8 cellular contexts compared by ENCODE assay signal in genomic region chr22:17742528-17742902, GRCh38. TPM values are rescaled to one million over a fixed set of nuclear protein-coding genes. Genes with fewer than 3 reads are reported as not detected.
A peak's percentile ranks its signal among the peaks of the same experiment; 100 is the strongest.
DNase-seq lines count a peak whose midpoint lies in the region; ATAC-seq and TF ChIP-seq lines count a peak whose summit lies in the region.

No MANE protein-coding gene starts in this region.

- H3K4me3 ChIP-seq in A673 (ENCODE audit: low read depth, low read length, poor library complexity, severe bottlenecking) = no peak overlapping the region
- H3K4me3 ChIP-seq in NB4 (ENCODE audit: low read depth, low read length) = no peak overlapping the region
- H3K4me3 ChIP-seq in ascending aorta = no peak overlapping the region

- peak; percentile 74 for TF ChIP-seq CTCF in A673 (conservative IDR thresholded peaks at IDR 0.05; ENCODE audit: low read depth, low read length)
- peak; percentile 78 for TF ChIP-seq CTCF in NB4 (IDR thresholded peaks at IDR 0.05; ENCODE audit: low read depth, low read length)
- TF ChIP-seq CTCF in ascending aorta (IDR thresholded peaks at IDR 0.05) = peak; percentile 31 to 69 (median 68)

- H3K27me3 ChIP-seq in A673 (replicated peaks; ENCODE audit: insufficient read depth, low read depth, low read length, poor library complexity) = no peaks in the 10 kb centered on the region
- no peaks in the 10 kb centered on the region for H3K27me3 ChIP-seq in ascending aorta

- peak; percentile 75 for DNase-seq in A673 (ENCODE audit: low spot score)
- peak; percentile 70 for DNase-seq in NB4 (ENCODE audit: low read depth)
- peak in 4 of 5 experiments; percentile 35 to 65 (median 56) for DNase-seq in T-helper 2 cell
- DNase-seq in ascending aorta (ENCODE audit: low spot score in 2 of 2) = no peak
- DNase-seq in hippocampal formation (lab: John Stamatoyannopoulos, UW) = peak; percentile 32
- DNase-seq in stimulated activated CD4-positive, alpha-beta T cell treated with anti-CD3 and anti-CD28 coated beads, Interleukin-12 subunit alpha, Interleukin-12 subunit beta, amount 100 ng/mL, for 24 hours (ENCODE audit: low read depth in 2 of 2) = peak; percentile 46 to 64

- BruUV-seq in A673 (replicated peaks; lab: Mats Ljungman, UMichigan) = no TSS peak

- CTCF ChIA-PET in A673 (lab: Charles Lee) = interaction anchor here (0.6 to 1.6 kb wide), 7 partner anchors 8 to 335 kb away, joined by 3 to 10 read pairs (median 4); partner anchors contain the start of gene PEX26

- POLR2A ChIA-PET in A673 (lab: Charles Lee; ENCODE audit: low non-redundant PET) = no interaction called here

- ATAC-seq in GM18511 (IDR thresholded peaks at IDR 0.05; ENCODE audit: unreplicated experiment) = peak; percentile 73
- no peak for ATAC-seq in GM18519 (IDR thresholded peaks at IDR 0.05; ENCODE audit: low FRiP score, unreplicated experiment)

- TF ChIP-seq POLR2A in NB4 (IDR thresholded peaks at IDR 0.05; ENCODE audit: extremely low read depth, insufficient read length) = no peak

- H3K27ac ChIP-seq in A673 (ENCODE audit: low read depth, low read length, poor library complexity, severe bottlenecking) = no peak overlapping the region
- H3K27ac ChIP-seq in ascending aorta = no peak overlapping the region

- no peaks in the 10 kb centered on the region for H3K36me3 ChIP-seq in A673 (ENCODE audit: insufficient read depth, low read length, poor library complexity, severe bottlenecking)
- no peaks in the 10 kb centered on the region for H3K36me3 ChIP-seq in ascending aorta

- H3K4me1 ChIP-seq in A673 (ENCODE audit: insufficient read depth, low read length, poor library complexity, severe bottlenecking) (no peaks in the 10 kb centered on the region), ascending aorta (no peaks in the 10 kb centered on the region)

- H3K9me3 ChIP-seq in A673 (ENCODE audit: low read depth, low read length, poor library complexity, severe bottlenecking) (no peaks in the 10 kb centered on the region), ascending aorta (no peaks in the 10 kb centered on the region)

- intact Hi-C loops in A673 (cut with micrococcal nuclease; ENCODE audit: unreplicated experiment) = loop anchor here (2.0 kb wide), 1 partner anchor 334 kb away; the partner anchor contains the start of gene PEX26
- intact Hi-C loops in ascending aorta (cut with DNase I) = no loop called here

RNA-seq across cellular contexts. Expression of gene BID, which starts 31.8 kb away (rescaled TPM):
- total RNA-seq in A673 (2021) = 72.8 and 74.6 TPM in 2 replicates
- 37.5 TPM for total RNA-seq in ascending aorta

Comparison
In these comparisons a context has a peak if more than half of its experiments do, and no peak if none do; other contexts are left out.
1. DNase-seq: peak in A673 (single experiment), NB4 (single experiment), T-helper 2 cell (4 of 5), hippocampal formation (2 of 2) and stimulated activated CD4-positive, alpha-beta T cell treated with anti-CD3 and anti-CD28 coated beads, Interleukin-12 subunit alpha, Interleukin-12 subunit beta, amount 100 ng/mL, for 24 hours (2 of 2); none in ascending aorta (0 of 2).
2. Peak in every context shown above with its lines, with median percentiles within 50 percentile points of each other: CTCF ChIP-seq.